Comparison of ENCODE assay signal across 1 cellular context in the genomic region with DNA sequence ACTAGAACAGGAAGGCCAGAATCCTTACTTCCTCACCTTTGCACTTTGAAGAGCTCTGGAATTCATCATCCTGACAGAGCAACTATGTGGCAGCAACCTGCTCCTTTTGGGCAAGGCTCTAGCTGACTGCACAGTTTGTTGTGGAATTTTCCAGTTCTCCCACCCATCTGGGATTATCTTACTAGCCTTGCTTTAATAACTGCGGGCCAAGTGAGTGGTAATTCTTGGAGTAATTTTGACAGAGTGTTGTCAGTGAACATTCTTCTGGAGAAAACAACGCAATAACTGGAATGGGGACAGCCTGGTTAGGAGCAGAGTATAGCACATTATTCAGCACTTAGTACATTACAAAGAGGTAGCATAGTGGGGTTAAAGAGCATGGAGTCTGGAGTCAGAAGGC.
TF ChIP-seq lines count a peak whose summit lies in the region.

No MANE protein-coding gene starts in this region.

TF ChIP-seq in SK-N-SH treated with all-trans-retinoic acid at 6 μM for 48 hours, 23 proteins besides CTCF, POLR2A, EP300 and RAD21 (continued from another document):
- TF ChIP-seq, protein P1, sequence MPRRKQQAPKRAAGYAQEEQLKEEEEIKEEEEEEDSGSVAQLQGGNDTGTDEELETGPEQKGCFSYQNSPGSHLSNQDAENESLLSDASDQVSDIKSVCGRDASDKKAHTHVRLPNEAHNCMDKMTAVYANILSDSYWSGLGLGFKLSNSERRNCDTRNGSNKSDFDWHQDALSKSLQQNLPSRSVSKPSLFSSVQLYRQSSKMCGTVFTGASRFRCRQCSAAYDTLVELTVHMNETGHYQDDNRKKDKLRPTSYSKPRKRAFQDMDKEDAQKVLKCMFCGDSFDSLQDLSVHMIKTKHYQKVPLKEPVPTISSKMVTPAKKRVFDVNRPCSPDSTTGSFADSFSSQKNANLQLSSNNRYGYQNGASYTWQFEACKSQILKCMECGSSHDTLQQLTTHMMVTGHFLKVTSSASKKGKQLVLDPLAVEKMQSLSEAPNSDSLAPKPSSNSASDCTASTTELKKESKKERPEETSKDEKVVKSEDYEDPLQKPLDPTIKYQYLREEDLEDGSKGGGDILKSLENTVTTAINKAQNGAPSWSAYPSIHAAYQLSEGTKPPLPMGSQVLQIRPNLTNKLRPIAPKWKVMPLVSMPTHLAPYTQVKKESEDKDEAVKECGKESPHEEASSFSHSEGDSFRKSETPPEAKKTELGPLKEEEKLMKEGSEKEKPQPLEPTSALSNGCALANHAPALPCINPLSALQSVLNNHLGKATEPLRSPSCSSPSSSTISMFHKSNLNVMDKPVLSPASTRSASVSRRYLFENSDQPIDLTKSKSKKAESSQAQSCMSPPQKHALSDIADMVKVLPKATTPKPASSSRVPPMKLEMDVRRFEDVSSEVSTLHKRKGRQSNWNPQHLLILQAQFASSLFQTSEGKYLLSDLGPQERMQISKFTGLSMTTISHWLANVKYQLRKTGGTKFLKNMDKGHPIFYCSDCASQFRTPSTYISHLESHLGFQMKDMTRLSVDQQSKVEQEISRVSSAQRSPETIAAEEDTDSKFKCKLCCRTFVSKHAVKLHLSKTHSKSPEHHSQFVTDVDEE (CRISPR knock-in tag; IDR thresholded peaks at IDR 0.05): no peak
- TF ChIP-seq, protein P2, sequence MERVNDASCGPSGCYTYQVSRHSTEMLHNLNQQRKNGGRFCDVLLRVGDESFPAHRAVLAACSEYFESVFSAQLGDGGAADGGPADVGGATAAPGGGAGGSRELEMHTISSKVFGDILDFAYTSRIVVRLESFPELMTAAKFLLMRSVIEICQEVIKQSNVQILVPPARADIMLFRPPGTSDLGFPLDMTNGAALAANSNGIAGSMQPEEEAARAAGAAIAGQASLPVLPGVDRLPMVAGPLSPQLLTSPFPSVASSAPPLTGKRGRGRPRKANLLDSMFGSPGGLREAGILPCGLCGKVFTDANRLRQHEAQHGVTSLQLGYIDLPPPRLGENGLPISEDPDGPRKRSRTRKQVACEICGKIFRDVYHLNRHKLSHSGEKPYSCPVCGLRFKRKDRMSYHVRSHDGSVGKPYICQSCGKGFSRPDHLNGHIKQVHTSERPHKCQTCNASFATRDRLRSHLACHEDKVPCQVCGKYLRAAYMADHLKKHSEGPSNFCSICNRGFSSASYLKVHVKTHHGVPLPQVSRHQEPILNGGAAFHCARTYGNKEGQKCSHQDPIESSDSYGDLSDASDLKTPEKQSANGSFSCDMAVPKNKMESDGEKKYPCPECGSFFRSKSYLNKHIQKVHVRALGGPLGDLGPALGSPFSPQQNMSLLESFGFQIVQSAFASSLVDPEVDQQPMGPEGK (CRISPR knock-in tag; IDR thresholded peaks at IDR 0.05; ENCODE audit: borderline replicate concordance): no peak
- TF ChIP-seq, protein P3, sequence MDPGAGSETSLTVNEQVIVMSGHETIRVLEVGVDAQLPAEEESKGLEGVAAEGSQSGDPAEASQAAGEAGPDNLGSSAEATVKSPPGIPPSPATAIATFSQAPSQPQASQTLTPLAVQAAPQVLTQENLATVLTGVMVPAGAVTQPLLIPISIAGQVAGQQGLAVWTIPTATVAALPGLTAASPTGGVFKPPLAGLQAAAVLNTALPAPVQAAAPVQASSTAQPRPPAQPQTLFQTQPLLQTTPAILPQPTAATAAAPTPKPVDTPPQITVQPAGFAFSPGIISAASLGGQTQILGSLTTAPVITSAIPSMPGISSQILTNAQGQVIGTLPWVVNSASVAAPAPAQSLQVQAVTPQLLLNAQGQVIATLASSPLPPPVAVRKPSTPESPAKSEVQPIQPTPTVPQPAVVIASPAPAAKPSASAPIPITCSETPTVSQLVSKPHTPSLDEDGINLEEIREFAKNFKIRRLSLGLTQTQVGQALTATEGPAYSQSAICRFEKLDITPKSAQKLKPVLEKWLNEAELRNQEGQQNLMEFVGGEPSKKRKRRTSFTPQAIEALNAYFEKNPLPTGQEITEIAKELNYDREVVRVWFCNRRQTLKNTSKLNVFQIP (CRISPR knock-in tag; IDR thresholded peaks at IDR 0.05; ENCODE audit: borderline replicate concordance, low read depth): no peak
- TF ChIP-seq RARB (CRISPR knock-in tag; IDR thresholded peaks at IDR 0.05): no peak
- TF ChIP-seq ESRRG (CRISPR knock-in tag; IDR thresholded peaks at IDR 0.05): no peak
- TF ChIP-seq OSR1 (CRISPR knock-in tag; IDR thresholded peaks at IDR 0.05): no peak
